ENCODE assay signal across 7 cellular contexts in genomic region chr15:89468808-89469207, GRCh38. TPM values are rescaled to one million over a fixed set of nuclear protein-coding genes. Genes with fewer than 3 reads are reported as not detected.
"Had no signal": no experiment of that assay in that cellular context is flagged by ENCODE, and none has a peak within 500 bp of the region (broad histone marks: within the 10 kb centered on the region; RNA-seq: fewer than 3 reads in every experiment).

No MANE protein-coding gene starts in this region.

RNA-seq across cellular contexts. Expression of gene RHCG, which starts 27.6 kb away (rescaled TPM):
- total RNA-seq: activated CD8-positive, alpha-beta memory T cell treated with anti-CD3 and anti-CD28 coated beads for 36 hours; activated T-cell treated with anti-CD3 and anti-CD28 coated beads, Interleukin-2, amount 50 U/mL, for 72 hours; mucosa of gallbladder; naive thymus-derived CD4-positive, alpha-beta T cell; osteoblast; progenitor cell of endocrine pancreas; upper lobe of right lung had no signal
- polyA plus RNA-seq: naive thymus-derived CD4-positive, alpha-beta T cell had no signal
